ENCODE assay signal across 16 cellular contexts in the genomic region with DNA sequence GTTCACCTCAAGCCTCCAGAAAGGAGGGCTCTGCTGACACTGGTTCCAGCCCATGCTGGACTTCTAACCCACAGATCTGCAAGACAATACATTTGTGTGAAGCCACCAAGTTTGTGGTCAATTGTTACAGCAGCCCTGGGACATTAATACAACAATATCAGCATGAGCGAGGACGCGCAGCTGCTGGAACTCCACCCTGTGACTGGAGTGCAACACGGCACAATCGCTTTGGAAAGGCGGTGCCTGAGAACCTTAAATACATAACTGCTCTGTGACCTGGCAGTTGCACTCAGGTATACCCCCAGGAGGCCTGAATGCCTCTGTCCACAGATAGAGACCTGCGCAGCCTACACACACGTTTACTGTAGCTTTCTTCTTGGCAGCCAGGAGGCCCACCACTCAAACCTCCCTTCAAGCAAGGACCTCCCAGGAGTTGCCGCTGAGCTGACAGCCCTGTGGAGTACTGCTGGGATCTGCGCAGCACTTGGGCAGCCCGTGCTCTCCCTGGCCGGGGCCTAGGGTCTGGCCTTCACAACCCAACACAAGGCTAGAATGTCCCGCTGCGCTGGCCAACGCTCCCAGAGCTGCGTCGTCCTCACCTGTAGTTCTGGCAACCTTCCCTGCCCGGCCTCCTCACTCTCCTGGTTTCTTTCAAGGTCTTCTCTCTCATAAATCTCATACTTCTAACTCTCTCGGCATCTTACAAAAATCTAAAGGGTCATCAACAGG.
"Had no signal": no experiment of that assay in that cellular context is flagged by ENCODE, and none has a peak within 500 bp of the region (broad histone marks: within the 10 kb centered on the region; RNA-seq: fewer than 3 reads in every experiment).

No MANE protein-coding gene starts in this region.

- H3K4me1 Mint-ChIP-seq: neural progenitor cell had no signal

- H3K36me3 ChIP-seq: neural progenitor cell, uterus had no signal

- H3K9me3 ChIP-seq: adrenal gland, pancreas, tibial artery, uterus had no signal

- H3K4me3 ChIP-seq: adrenal gland, heart left ventricle, neural progenitor cell, pancreas, tibial artery, uterus had no signal

- H3K27me3 Mint-ChIP-seq: activated T-helper 17 cell treated with anti-CD3 and anti-CD28 coated beads, Interleukin-2, amount 50 U/mL, for 72 hours had no signal

- H3K4me3 Mint-ChIP-seq: activated naive CD4-positive, alpha-beta T cell treated with anti-CD3 and anti-CD28 coated beads for 36 hours; activated T-helper 17 cell treated with anti-CD3 and anti-CD28 coated beads, Interleukin-2, amount 50 U/mL, for 72 hours; endodermal cell; neural progenitor cell had no signal

- H3K27ac ChIP-seq: adrenal gland, heart left ventricle, neural progenitor cell, pancreas, tibial artery, uterus had no signal

- H3K27ac Mint-ChIP-seq: activated T-helper 17 cell treated with anti-CD3 and anti-CD28 coated beads, Interleukin-2, amount 50 U/mL, for 72 hours; endodermal cell; neural progenitor cell had no signal

- ATAC-seq: activated T-helper 17 cell treated with anti-CD3 and anti-CD28 coated beads, Interleukin-2, amount 50 U/mL, for 72 hours had no signal

- DNase-seq: activated CD4-positive, alpha-beta T cell treated with anti-CD3 and anti-CD28 coated beads for 4 hours; activated CD8-positive, alpha-beta memory T cell treated with anti-CD3 and anti-CD28 coated beads for 24 hours; activated naive CD4-positive, alpha-beta T cell treated with anti-CD3 and anti-CD28 coated beads for 36 hours; adrenal gland; endodermal cell; heart left ventricle; immature natural killer cell; mesendoderm; stimulated activated CD4-positive, alpha-beta T cell treated with anti-CD3 and anti-CD28 coated beads, Interleukin-12 subunit alpha, Interleukin-12 subunit beta, amount 100 ng/mL, for 4 hours; stimulated activated CD4-positive, alpha-beta T cell treated with anti-CD3 and anti-CD28 coated beads, Interleukin-2, amount 100 ng/mL, for 24 hours; T-helper 2 cell; tibial artery; uterus had no signal

- H3K27me3 ChIP-seq: adrenal gland, heart left ventricle, neural progenitor cell, pancreas, tibial artery, uterus had no signal

- H3K9me3 Mint-ChIP-seq: activated T-helper 17 cell treated with anti-CD3 and anti-CD28 coated beads, Interleukin-2, amount 50 U/mL, for 72 hours; immature natural killer cell had no signal

- H3K4me1 ChIP-seq: adrenal gland, pancreas, tibial artery, uterus had no signal
